20 cellular contexts compared by ENCODE assay signal in the genomic region with DNA sequence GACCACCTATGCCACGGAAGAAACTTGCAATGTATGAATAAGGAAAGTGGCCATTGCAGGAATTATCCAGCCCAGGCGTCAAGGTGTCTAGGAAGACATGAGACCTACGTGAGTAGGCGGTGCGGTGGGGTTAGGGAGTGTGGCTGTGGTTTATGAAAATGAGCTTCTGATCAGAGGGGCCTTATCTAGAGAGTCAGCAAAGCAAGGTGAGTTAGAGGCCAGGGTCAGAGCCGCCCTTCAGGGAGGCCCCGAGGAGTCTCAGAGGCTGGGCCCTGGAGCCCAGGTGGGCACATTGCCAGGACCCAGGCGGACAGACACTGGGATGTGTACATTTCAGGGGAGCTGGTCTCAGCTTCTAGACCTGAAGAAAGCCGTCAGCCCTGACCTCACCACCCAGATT. TPM values are rescaled to one million over a fixed set of nuclear protein-coding genes. Genes with fewer than 3 reads are reported as not detected.
"Had no signal": no experiment of that assay in that cellular context is flagged by ENCODE, and none has a peak within 500 bp of the region (broad histone marks: within the 10 kb centered on the region; RNA-seq: fewer than 3 reads in every experiment).

No MANE protein-coding gene starts in this region.

- H3K27ac Mint-ChIP-seq: natural killer cell treated with Interleukin-12 subunit alpha and Interleukin-12 subunit beta and Interleukin-15 and Interleukin-18, amount 100 ng/mL, for 72 hours; stimulated activated naive CD8-positive, alpha-beta T cell treated with anti-CD3 and anti-CD28 coated beads, Interleukin-15, Interleukin-2, amounts not matched to agents 100 ng/mL and 50 ng/mL, for 24 hours; T-cell had no signal

- DNase-seq: activated CD4-positive, CD25-positive, alpha-beta regulatory T cell treated with anti-CD3 and anti-CD28 coated beads, Interleukin-2, amount 50 U/mL, for 72 hours; activated naive CD4-positive, alpha-beta T cell treated with anti-CD3 and anti-CD28 coated beads, Interleukin-2, amount 50 U/mL, for 16 hours; activated T-cell treated with anti-CD3 and anti-CD28 coated beads, Interleukin-2, amount 50 U/mL, for 1 hour; cortex of kidney; effector CD4-positive, alpha-beta T cell; islet precursor cell; mesendoderm; nucleus accumbens; T-cell; T-helper 9 cell; trophoblast cell had no signal

- H3K4me3 ChIP-seq: esophagus muscularis mucosa, hepatocyte, prostate gland, right lobe of liver, smooth muscle cell, suprapubic skin had no signal

- H3K36me3 Mint-ChIP-seq: natural killer cell treated with Interleukin-12 subunit alpha and Interleukin-12 subunit beta and Interleukin-15 and Interleukin-18, amount 100 ng/mL, for 72 hours; T-cell had no signal

- H3K9me3 ChIP-seq: esophagus muscularis mucosa, prostate gland, right lobe of liver, suprapubic skin had no signal

- H3K27ac ChIP-seq: esophagus muscularis mucosa, hepatocyte, prostate gland, right lobe of liver, suprapubic skin had no signal

- ATAC-seq: natural killer cell treated with Interleukin-12 subunit alpha and Interleukin-12 subunit beta and Interleukin-15 and Interleukin-18, amount 100 ng/mL, for 72 hours; right lobe of liver; T-cell had no signal

- H3K4me3 Mint-ChIP-seq: central memory CD8-positive, alpha-beta T cell; natural killer cell treated with Interleukin-12 subunit alpha and Interleukin-12 subunit beta and Interleukin-15 and Interleukin-18, amount 100 ng/mL, for 72 hours; stimulated activated naive CD8-positive, alpha-beta T cell treated with anti-CD3 and anti-CD28 coated beads, Interleukin-15, Interleukin-2, amounts not matched to agents 100 ng/mL and 50 ng/mL, for 24 hours; T-cell had no signal

- H3K4me1 Mint-ChIP-seq: central memory CD8-positive, alpha-beta T cell; T-cell had no signal

- H3K4me1 ChIP-seq: prostate gland had no signal

- H3K36me3 ChIP-seq: esophagus muscularis mucosa, prostate gland, right lobe of liver, suprapubic skin had no signal

- H3K9me3 Mint-ChIP-seq: central memory CD8-positive, alpha-beta T cell; natural killer cell treated with Interleukin-12 subunit alpha and Interleukin-12 subunit beta and Interleukin-15 and Interleukin-18, amount 100 ng/mL, for 72 hours; stimulated activated naive CD8-positive, alpha-beta T cell treated with anti-CD3 and anti-CD28 coated beads, Interleukin-15, Interleukin-2, amounts not matched to agents 100 ng/mL and 50 ng/mL, for 24 hours; T-cell had no signal

RNA-seq across cellular contexts. Expression of a gene that starts 13.8 kb away (rescaled TPM):
- total RNA-seq: esophagus muscularis mucosa; natural killer cell treated with Interleukin-12 subunit alpha and Interleukin-12 subunit beta and Interleukin-15 and Interleukin-18, amount 100 ng/mL, for 72 hours; prostate gland; smooth muscle cell; suprapubic skin; T-cell had no signal
- polyA plus RNA-seq: smooth muscle cell had no signal
